In genomic region chr7:66739953-66740301, GRCh38 we compare ENCODE assay signal across 8 cellular contexts. TPM values are rescaled to one million over a fixed set of nuclear protein-coding genes. Genes with fewer than 3 reads are reported as not detected.
DNase-seq lines count a peak whose midpoint lies in the region; ATAC-seq and TF ChIP-seq lines count a peak whose summit lies in the region.

No MANE protein-coding gene starts in this region.

- peak overlapping the region; percentile 73 for H3K27ac ChIP-seq in SJSA1

- H3K4me3 ChIP-seq in SJSA1 (peak overlapping the region; percentile 70), fibroblast of pulmonary artery (replicated peaks; ENCODE audit: low read depth, low read length) (peak overlapping the region; percentile 89), retinal pigment epithelial cell (ENCODE audit: low read length) (peak overlapping the region; percentile 82)

- peaks cover 12% of the 10 kb centered on the region for H3K9me3 Mint-ChIP-seq in activated naive CD4-positive, alpha-beta T cell treated with anti-CD3 and anti-CD28 coated beads, Interleukin-2, amount 10 ng/mL, durations not matched to agents 7 days and 5 days

- H3K36me3 ChIP-seq in SJSA1, result peaks cover 29% of the 10 kb centered on the region

- peaks cover 34% of the 10 kb centered on the region for H3K4me1 Mint-ChIP-seq in activated naive CD4-positive, alpha-beta T cell treated with anti-CD3 and anti-CD28 coated beads, Interleukin-2, amount 10 ng/mL, durations not matched to agents 7 days and 5 days

- peaks cover 21% of the 10 kb centered on the region for H3K36me3 Mint-ChIP-seq in activated naive CD4-positive, alpha-beta T cell treated with anti-CD3 and anti-CD28 coated beads, Interleukin-2, amount 10 ng/mL, durations not matched to agents 7 days and 5 days

- no peaks in the 10 kb centered on the region for H3K27me3 Mint-ChIP-seq in activated naive CD4-positive, alpha-beta T cell treated with anti-CD3 and anti-CD28 coated beads, Interleukin-2, amount 10 ng/mL, durations not matched to agents 7 days and 5 days

- no peak for ATAC-seq in GM18861 (IDR thresholded peaks at IDR 0.05; ENCODE audit: unreplicated experiment)

- H3K4me3 Mint-ChIP-seq in activated naive CD4-positive, alpha-beta T cell treated with anti-CD3 and anti-CD28 coated beads, Interleukin-2, amount 10 ng/mL, durations not matched to agents 7 days and 5 days, result peak overlapping the region; percentile 97

- no peak for DNase-seq in activated naive CD4-positive, alpha-beta T cell treated with anti-CD3 and anti-CD28 coated beads, Interleukin-2, amount 10 ng/mL, durations not matched to agents 7 days and 5 days
- no peak for DNase-seq in activated naive CD4-positive, alpha-beta T cell treated with anti-CD3 and anti-CD28 coated beads, Interleukin-2, amount 50 U/mL, for 16 hours
- DNase-seq in SJSA1 (ENCODE audit: low read depth in 1 of 2, low spot score in 2 of 2) (no peak), fibroblast of pulmonary artery (ENCODE audit: low read depth) (peak; percentile 9), retinal pigment epithelial cell (ENCODE audit: low read depth) (no peak), SKM-1 treated with dmso at 0.1 percent for 144 hours (lab: John Stamatoyannopoulos, UW; ENCODE audit: unreplicated experiment) (no peak), Ammon's horn (ENCODE audit: low spot score) (no peak)

- H3K4me1 ChIP-seq in SJSA1 (replicated peaks), result peaks cover 17% of the 10 kb centered on the region

- H3K27ac Mint-ChIP-seq in activated naive CD4-positive, alpha-beta T cell treated with anti-CD3 and anti-CD28 coated beads, Interleukin-2, amount 10 ng/mL, durations not matched to agents 7 days and 5 days, result peak overlapping the region; percentile 99

- CTCF ChIA-PET in activated naive CD4-positive, alpha-beta T cell treated with anti-CD3 and anti-CD28 coated beads, Interleukin-2, amount 10 ng/mL, durations not matched to agents 7 days and 5 days (lab: Charles Lee), result interaction anchor here (1.0 to 1.5 kb wide), 2 partner anchors 69 to 155 kb away, joined by 3 to 4 read pairs; no protein-coding TSS in a partner anchor

- H3K9me3 ChIP-seq in SJSA1 (replicated peaks), result 0 out of 2 replicates have a peak, but pooled peaks cover 2% of the 10 kb centered on the region

- TF ChIP-seq CTCF in fibroblast of pulmonary artery (IDR thresholded peaks at IDR 0.05; ENCODE audit: low read length, missing control alignments) (no peak), retinal pigment epithelial cell (conservative IDR thresholded peaks at IDR 0.05; ENCODE audit: low read depth, low read length) (no peak)

- H3K27me3 ChIP-seq in SJSA1 (replicated peaks), result no peaks in the 10 kb centered on the region

RNA-seq across cellular contexts. Expression of gene RABGEF1, which starts 0.6 kb away (rescaled TPM):
- total RNA-seq in SJSA1 (2014; rRNA removed; shearing (Covaris generic)), result 23.3 and 34.2 TPM in 2 replicates
